Comparison of ENCODE assay signal across 32 cellular contexts in the genomic region with DNA sequence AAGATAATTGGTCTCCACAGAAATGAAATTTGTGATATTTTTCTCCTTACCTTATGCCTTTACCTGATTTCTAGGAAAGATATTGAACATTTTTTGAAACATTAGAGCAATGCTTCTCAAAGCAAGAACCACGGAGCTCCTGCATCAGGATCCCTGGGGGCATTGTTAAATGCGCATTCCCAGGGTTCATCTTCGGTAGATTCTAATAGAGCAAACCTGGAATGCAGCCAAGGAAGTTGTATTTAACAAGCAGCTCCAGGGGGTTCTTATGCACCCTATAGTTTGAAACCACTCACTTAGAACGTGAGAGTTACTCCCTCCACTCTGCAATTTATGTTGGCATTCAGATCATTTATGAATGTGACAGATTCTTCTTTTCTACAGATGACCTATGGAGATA.
DNase-seq lines count a peak whose midpoint lies in the region; ATAC-seq, FAIRE-seq and TF ChIP-seq lines count a peak whose summit lies in the region.
"Had no signal": no experiment of that assay in that cellular context is flagged by ENCODE, and none has a peak within 500 bp of the region (broad histone marks: within the 10 kb centered on the region; RNA-seq: fewer than 3 reads in every experiment).

No MANE protein-coding gene starts in this region.

- H3K4me2 ChIP-seq in H1 (ENCODE audit: insufficient read depth in 1 of 2, low read depth in 2 of 2, low read length in 2 of 2) = peak overlapping the region; percentile 41 to 44; a peak in 3 of 4 replicates
- H3K4me2 ChIP-seq: KMS-11 had no signal

- H2AK5ac ChIP-seq in H1 (ENCODE audit: low read depth, low read length) = no peak overlapping the region

- H3K56ac ChIP-seq in H1 (replicated peaks; ENCODE audit: insufficient read length, low read depth, low read length) = no peak overlapping the region

- no peak overlapping the region for H2BK120ac ChIP-seq in H1 (replicated peaks; ENCODE audit: low read depth, low read length)

- H3K9ac ChIP-seq in HUES48 (ENCODE audit: low read depth, low read length) (no peak overlapping the region), H1 (replicated peaks in 1 of 4; ENCODE audit: extremely low read depth in 1 of 4, low read depth in 3 of 4, low read length in 3 of 4) (no peak overlapping the region)
- H3K9ac ChIP-seq: KMS-11 had no signal

- no peak overlapping the region for H2BK12ac ChIP-seq in H1 (ENCODE audit: low read depth, low read length)

- H3K4me3 ChIP-seq in HUES48 (ENCODE audit: low read depth, low read length) (peak overlapping the region; percentile 23; the same call in 1 of the 2 replicates), H1 (ENCODE audit: extremely low read depth in 1 of 4, insufficient read depth in 2 of 4, low read depth in 3 of 4, low read length in 4 of 4) (peak overlapping the region in 2 of 4 experiments; percentile 4 to 17; a peak in 1 of 8 replicates), mucosa of descending colon (no peak overlapping the region), transverse colon (no peak overlapping the region)
- H3K4me3 ChIP-seq: adrenal gland, MG63 had no signal

- H3K4me1 ChIP-seq in HUES48 (ENCODE audit: control insufficient read depth, insufficient read depth, low read length) (peaks cover 12% of the 10 kb centered on the region), H1 (replicated peaks in 1 of 4; ENCODE audit: control insufficient read depth in 3 of 4, insufficient read depth in 4 of 4, low read length in 3 of 4) (peaks cover 0 to 10% (median 5%) of the 10 kb centered on the region in 4 experiments; a peak in 4 of 7 replicates), mucosa of descending colon (ENCODE audit: low read depth) (no peaks in the 10 kb centered on the region), transverse colon (no peaks in the 10 kb centered on the region)
- H3K4me1 ChIP-seq: adrenal gland had no signal

- H2AFZ ChIP-seq in H1 (ENCODE audit: low read length) = no peak overlapping the region

- H3K4ac ChIP-seq in H1 (replicated peaks; ENCODE audit: insufficient read length, low read depth, low read length) = no peak overlapping the region

- CTCF ChIA-PET in H1 (lab: Charles Lee; ENCODE audit: partially characterized antibody) = interaction anchor here (1.2 to 1.4 kb wide), 2 partner anchors 15 to 39 kb away, joined by 3 to 4 read pairs; no protein-coding TSS in a partner anchor

- TF ChIP-seq CTCF in H1 (IDR thresholded peaks at IDR 0.05; ENCODE audit: control extremely low read depth in 1 of 3, insufficient read depth in 1 of 3, low read depth in 1 of 3, low read length in 3 of 3) (no peak), mucosa of descending colon (IDR thresholded peaks at IDR 0.05) (no peak), transverse colon (IDR thresholded peaks at IDR 0.05) (no peak)

- no peak overlapping the region for H2BK5ac ChIP-seq in H1 (ENCODE audit: low read depth, low read length)

- TF ChIP-seq RAD21 in H1 (IDR thresholded peaks at IDR 0.05 in 1 of 2, conservative IDR thresholded peaks at IDR 0.05 in 1 of 2; ENCODE audit: low read depth in 2 of 2, low read length in 2 of 2) = no peak

- H2BK15ac ChIP-seq in H1 (ENCODE audit: low read length) = no peak overlapping the region

- no peaks in the 10 kb centered on the region for H3K27me3 ChIP-seq in HUES48 (ENCODE audit: control insufficient read depth, insufficient read depth, low read length)
- no peaks in the 10 kb centered on the region for H3K27me3 ChIP-seq in H1 (replicated peaks in 1 of 4; ENCODE audit: control insufficient read depth in 3 of 4, extremely low read depth in 1 of 4, insufficient read depth in 3 of 4, low read length in 3 of 4)
- H3K27me3 ChIP-seq in transverse colon = no peaks in the 10 kb centered on the region
- H3K27me3 ChIP-seq: adrenal gland, MG63 had no signal

- H3K14ac ChIP-seq in H1 (ENCODE audit: insufficient read length) = no peak overlapping the region

- H3K23ac ChIP-seq in H1 (ENCODE audit: insufficient read length) = no peak overlapping the region

- H3K23me2 ChIP-seq in H1 (ENCODE audit: low read depth, low read length) = no peaks in the 10 kb centered on the region

- H2BK20ac ChIP-seq in H1 (ENCODE audit: low read length) = no peak overlapping the region

- H3K9me3 ChIP-seq in HUES48 (ENCODE audit: control insufficient read depth, insufficient read depth, low read length) (no peaks in the 10 kb centered on the region), H1 (ENCODE audit: insufficient read depth in 2 of 2, low read depth in 1 of 2, low read length in 1 of 2) (no peaks in the 10 kb centered on the region), mucosa of descending colon (no peaks in the 10 kb centered on the region), transverse colon (no peaks in the 10 kb centered on the region)
- H3K9me3 ChIP-seq: adrenal gland, MG63 had no signal

- no peak overlapping the region for H4K5ac ChIP-seq in H1 (ENCODE audit: insufficient read length, low read depth, low read length)

- no peak for ATAC-seq in mucosa of descending colon
- no peak for ATAC-seq in left colon
- ATAC-seq: PC-3, SK-N-SH treated with all-trans-retinoic acid at 6 μM for 48 hours, T-helper 17 cell had no signal

- in situ Hi-C loops in transverse colon (cut with MboI; ENCODE audit: low pct_ligation_motif_present in 1 of 4, low pct_unique_long_range_greater_than_20kb in 1 of 4, low sequenced_read_pairs in 3 of 4) = no loop called here

- intact Hi-C loops in mucosa of descending colon (cut with DNase I, micrococcal nuclease) = no loop called here
- intact Hi-C loops in left colon (cut with DNase I, micrococcal nuclease) = no loop called here
- intact Hi-C loops in transverse colon (cut with DNase I; ENCODE audit: low total_unique reads) = no loop called here

- H3K36me3 ChIP-seq in HUES48 (ENCODE audit: control insufficient read depth, insufficient read depth, low read length) (no peaks in the 10 kb centered on the region), H1 (ENCODE audit: control insufficient read depth in 2 of 4, insufficient read depth in 4 of 4, low read length in 3 of 4) (no peaks in the 10 kb centered on the region), mucosa of descending colon (ENCODE audit: low read depth) (no peaks in the 10 kb centered on the region), transverse colon (no peaks in the 10 kb centered on the region)
- H3K36me3 ChIP-seq: adrenal gland, MG63 had no signal

- H3K79me1 ChIP-seq in H1 (ENCODE audit: low read depth, low read length) = no peaks in the 10 kb centered on the region

- TF ChIP-seq POLR2A in H1 (IDR thresholded peaks at IDR 0.05; ENCODE audit: control extremely low read depth in 1 of 2, low read depth in 2 of 2, low read length in 2 of 2) (no peak), transverse colon (IDR thresholded peaks at IDR 0.05) (no peak)

- H3K18ac ChIP-seq in H1 (ENCODE audit: extremely low read depth, low read length) = peak overlapping the region; percentile 10; the same call in 1 of the 2 replicates

- no peak for FAIRE-seq in H1 (lab: Jason Lieb, UNC)
- FAIRE-seq: GM19239, HTR-8/SVneo, kidney had no signal

- TF ChIP-seq EP300 in H1 (IDR thresholded peaks at IDR 0.05; ENCODE audit: borderline replicate concordance in 1 of 2, low read depth in 2 of 2, low read length in 2 of 2) = no peak
- TF ChIP-seq EP300 in transverse colon (IDR thresholded peaks at IDR 0.05; ENCODE audit: low read depth) = no peak

- no peak overlapping the region for H4K8ac ChIP-seq in H1 (ENCODE audit: extremely low read depth, insufficient read depth, low read length)

- 28% methylated on average over 4 of the region's 4 CpGs; no CpG with 5 or more reads in 1 of the 2 experiments for WGBS in H1 (ENCODE audit: extremely low coverage in 1 of 2, insufficient coverage in 1 of 2, insufficient read length in 1 of 2, insufficient replicate concordance in 2 of 2, low coverage in 1 of 2, low lambda C conversion rate in 2 of 2, missing lambda C conversion rate in 1 of 2), 2 experiments
- 56 to 68% methylated on average over 1 to 4 of the region's 4 CpGs for WGBS in transverse colon (ENCODE audit: low coverage in 1 of 2), 2 donors

- POLR2A ChIA-PET in H1 (lab: Charles Lee; ENCODE audit: partially characterized antibody) = interaction anchor here (0.9 kb wide), 1 partner anchor 15 kb away, joined by 3 read pairs; no protein-coding TSS in a partner anchor

- H4K91ac ChIP-seq in H1 (replicated peaks; ENCODE audit: insufficient read length, low read length) = no peak overlapping the region

- H3K79me2 ChIP-seq in H1 (ENCODE audit: control insufficient read depth in 1 of 2, insufficient read depth in 2 of 2, low read length in 2 of 2) = no peaks in the 10 kb centered on the region

- H3K27ac ChIP-seq in HUES48 (ENCODE audit: low read depth, low read length) (no peak overlapping the region), H1 (ENCODE audit: low read depth, low read length) (no peak overlapping the region), transverse colon (no peak overlapping the region)
- H3K27ac ChIP-seq: adrenal gland, KMS-11 had no signal

- no peaks in the 10 kb centered on the region for H4K20me1 ChIP-seq in H1 (replicated peaks in 1 of 2; ENCODE audit: control insufficient read depth in 1 of 2, insufficient read depth in 2 of 2, low read length in 2 of 2)

- DNase-seq in COLO668 (lab: John Stamatoyannopoulos, UW; ENCODE audit: unreplicated experiment) (peak; percentile 9), NCI-H2227 (lab: John Stamatoyannopoulos, UW; ENCODE audit: unreplicated experiment) (peak; percentile 73), H1 (ENCODE audit: low read depth in 1 of 2, low spot score in 2 of 2) (no peak), mucosa of descending colon (no peak), left colon (no peak), transverse colon (no peak), cortex of kidney (lab: John Stamatoyannopoulos, UW) (no peak)
- DNase-seq: ACHN; activated CD4-positive, alpha-beta memory T cell treated with anti-CD3 and anti-CD28 coated beads for 36 hours; activated CD4-positive, CD25-positive, alpha-beta regulatory T cell treated with anti-CD3 and anti-CD28 coated beads, Interleukin-2, amount 50 U/mL, for 72 hours; activated CD8-positive, alpha-beta memory T cell treated with anti-CD3 and anti-CD28 coated beads, Interleukin-2, amount 50 U/mL, for 48 hours; activated naive CD4-positive, alpha-beta T cell treated with anti-CD3 and anti-CD28 coated beads, Interleukin-2, amount 10 ng/mL, durations not matched to agents 7 days and 5 days; adrenal gland; CD4-positive, alpha-beta memory T cell; endodermal cell; glutamatergic neuron; kidney; MG63; naive B cell; NCI-H187; NCI-H510A; NK-92 treated with Interleukin-12 subunit alpha and Interleukin-12 subunit beta, amount 100 ng/mL, for 24 hours; occipital lobe; PC-3; stimulated activated CD4-positive, alpha-beta T cell treated with anti-CD3 and anti-CD28 coated beads, Interleukin-4, amount 100 ng/mL, for 1 hour; T-helper 17 cell; trophoblast cell had no signal

TF ChIP-seq in H1, 55 proteins besides CTCF, POLR2A, EP300 and RAD21:
- TF ChIP-seq BACH1 (IDR thresholded peaks at IDR 0.05; ENCODE audit: low read length) = no peak
- 0 out of 2 replicates have a peak, but pooled peaks have one; percentile 42 for TF ChIP-seq TEAD4 (IDR thresholded peaks at IDR 0.05; ENCODE audit: low read depth, low read length)
- no peak for TF ChIP-seq NANOG (IDR thresholded peaks at IDR 0.05; ENCODE audit: insufficient read depth, low read depth, low read length, poor library complexity, severe bottlenecking)
- TF ChIP-seq POU5F1 (IDR thresholded peaks at IDR 0.05; ENCODE audit: low read depth, low read length) = peak; percentile 79; the same call in 1 of the 2 replicates

Comparison
In these comparisons a context has a peak if more than half of its experiments do, and no peak if none do; other contexts are left out.
1. DNase-seq: peak in COLO668 (single experiment) and NCI-H2227 (single experiment); none in H1 (0 of 2), mucosa of descending colon (0 of 3), left colon (0 of 2), transverse colon (single experiment) and cortex of kidney (single experiment).